ENCODE assay signal across 8 cellular contexts in the genomic region with DNA sequence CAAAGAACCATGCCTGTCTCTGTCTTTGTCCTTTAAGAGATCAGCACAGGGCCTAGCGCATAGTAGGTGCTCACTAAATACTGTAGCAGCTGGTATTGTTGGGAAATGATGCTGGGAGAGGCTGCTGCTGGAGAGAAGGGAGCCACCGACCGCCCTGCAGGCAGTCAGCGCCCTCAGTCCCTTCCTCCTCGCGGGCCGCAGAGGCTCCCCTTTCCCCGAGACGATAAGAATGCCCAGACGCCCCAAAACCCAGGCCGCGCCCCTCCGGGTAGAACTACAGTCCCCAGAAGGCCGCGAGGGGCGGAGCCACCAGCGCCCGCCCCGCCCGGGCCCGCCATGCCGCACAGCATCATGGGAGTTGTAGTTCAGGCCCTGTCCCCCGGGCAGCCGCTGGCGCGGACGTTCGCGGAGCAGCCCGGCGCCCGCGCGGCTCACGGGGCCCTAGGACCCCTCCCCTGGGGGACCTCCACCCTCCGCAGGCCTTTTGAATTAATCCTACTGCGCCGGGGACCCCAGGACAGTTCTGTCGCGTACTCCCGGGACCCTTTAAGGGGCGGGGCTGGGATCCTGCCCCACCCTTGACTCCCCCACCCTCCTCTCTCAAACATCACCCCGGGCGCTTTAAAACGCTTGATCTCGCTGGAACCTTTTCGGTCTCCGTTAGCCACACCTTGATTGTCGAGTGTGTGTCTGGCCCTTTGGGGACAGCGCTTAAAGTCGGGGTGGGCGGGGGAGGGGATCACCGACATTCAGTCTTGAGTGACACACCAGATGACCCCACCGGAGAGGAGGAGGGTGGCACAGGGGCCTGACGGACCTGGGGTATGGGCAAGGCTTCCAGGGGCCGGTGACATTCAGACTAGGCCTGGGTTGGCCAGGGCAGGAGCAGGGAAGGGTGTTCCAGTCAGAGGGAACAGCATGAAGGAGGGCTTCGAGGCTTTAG. TPM values are rescaled to one million over a fixed set of nuclear protein-coding genes. Genes with fewer than 3 reads are reported as not detected.
DNase-seq lines count a peak whose midpoint lies in the region; ATAC-seq and TF ChIP-seq lines count a peak whose summit lies in the region.

No MANE protein-coding gene starts in this region.

- peak overlapping the region; percentile 52 for H3K4me3 ChIP-seq in BJ (ENCODE audit: low read depth, low read length)

- peaks cover 7% of the 10 kb centered on the region for H3K4me1 ChIP-seq in foreskin keratinocyte

- CTCF ChIA-PET in BJ (lab: Yijun Ruan, JAX) = no interaction called here

- no peak for TF ChIP-seq CTCF in BJ (IDR thresholded peaks at IDR 0.05; ENCODE audit: insufficient read depth, low read depth, low read length)
- no peak for TF ChIP-seq CTCF in foreskin keratinocyte (conservative IDR thresholded peaks at IDR 0.05)
- no peak for TF ChIP-seq CTCF in neural crest cell (conservative IDR thresholded peaks at IDR 0.05)

- no peak for DNase-seq in BJ (ENCODE audit: low read depth)
- DNase-seq in HT-29 (ENCODE audit: low spot score) = peak; percentile 75
- DNase-seq in SHP77 treated with DMSO at 0.1 percent for 48 hours (lab: John Stamatoyannopoulos, UW) = peak; percentile 3
- peak; percentile 96 for DNase-seq in activated effector memory CD4-positive, alpha-beta T cell treated with anti-CD3 and anti-CD28 coated beads, Interleukin-2, amount 50 U/mL, for 16 hours
- peak in 1 of 2 donors; percentile 63 for DNase-seq in foreskin keratinocyte
- peak; percentile 86 for DNase-seq in neural crest cell (ENCODE audit: low read depth, low spot score)

- no peaks in the 10 kb centered on the region for H3K36me3 Mint-ChIP-seq in neural crest cell (ENCODE audit: low read depth)
- peaks cover 3% of the 10 kb centered on the region for H3K36me3 Mint-ChIP-seq in stimulated activated naive CD8-positive, alpha-beta T cell treated with anti-CD3 and anti-CD28 coated beads, Interleukin-15, Interleukin-2, amounts not matched to agents 100 ng/mL and 50 ng/mL, for 24 hours (ENCODE audit: low read depth)

- H3K27me3 ChIP-seq in BJ (ENCODE audit: control insufficient read depth, insufficient read depth, low read length) = no peaks in the 10 kb centered on the region
- no peaks in the 10 kb centered on the region for H3K27me3 ChIP-seq in foreskin keratinocyte

- H3K36me3 ChIP-seq in BJ (ENCODE audit: control insufficient read depth, insufficient read depth, low read length) = no peaks in the 10 kb centered on the region

- peak overlapping the region; percentile 81 for H3K27ac Mint-ChIP-seq in neural crest cell (ENCODE audit: unreplicated experiment)
- H3K27ac Mint-ChIP-seq in stimulated activated naive CD8-positive, alpha-beta T cell treated with anti-CD3 and anti-CD28 coated beads, Interleukin-15, Interleukin-2, amounts not matched to agents 100 ng/mL and 50 ng/mL, for 24 hours = peak overlapping the region; percentile 61

- peak overlapping the region; percentile 56 for H3K27ac ChIP-seq in foreskin keratinocyte

- H3K27me3 Mint-ChIP-seq in neural crest cell (ENCODE audit: low read depth) = no peaks in the 10 kb centered on the region
- peaks cover 3% of the 10 kb centered on the region for H3K27me3 Mint-ChIP-seq in stimulated activated naive CD8-positive, alpha-beta T cell treated with anti-CD3 and anti-CD28 coated beads, Interleukin-15, Interleukin-2, amounts not matched to agents 100 ng/mL and 50 ng/mL, for 24 hours

- POLR2A ChIA-PET in BJ (lab: Charles Lee) = no interaction called here

- H3K4me3 Mint-ChIP-seq in neural crest cell = peak overlapping the region; percentile 79
- H3K4me3 Mint-ChIP-seq in stimulated activated naive CD8-positive, alpha-beta T cell treated with anti-CD3 and anti-CD28 coated beads, Interleukin-15, Interleukin-2, amounts not matched to agents 100 ng/mL and 50 ng/mL, for 24 hours = peak overlapping the region; percentile 76

- H3K4me1 Mint-ChIP-seq in neural crest cell = peaks cover 32% of the 10 kb centered on the region
- H3K4me1 Mint-ChIP-seq in stimulated activated naive CD8-positive, alpha-beta T cell treated with anti-CD3 and anti-CD28 coated beads, Interleukin-15, Interleukin-2, amounts not matched to agents 100 ng/mL and 50 ng/mL, for 24 hours (ENCODE audit: low read depth) = peaks cover 20% of the 10 kb centered on the region

- H3K9me3 Mint-ChIP-seq in neural crest cell = no peaks in the 10 kb centered on the region
- H3K9me3 Mint-ChIP-seq in stimulated activated naive CD8-positive, alpha-beta T cell treated with anti-CD3 and anti-CD28 coated beads, Interleukin-15, Interleukin-2, amounts not matched to agents 100 ng/mL and 50 ng/mL, for 24 hours = peaks cover 4% of the 10 kb centered on the region

- peak; percentile 90 for ATAC-seq in GM19351 (IDR thresholded peaks at IDR 0.05; ENCODE audit: unreplicated experiment)
- ATAC-seq in foreskin keratinocyte = peak; percentile 81

RNA-seq across cellular contexts. Expression of gene IER5L, which starts 24.8 kb away (rescaled TPM):
- 7.3 and 8.7 TPM in 2 replicates for polyA plus RNA-seq in BJ (2011; rRNA removed)
- 8.4 and 12.2 TPM in 2 replicates for polyA minus RNA-seq in BJ (2011; rRNA and poly(A)+ RNA removed)
- total RNA-seq in HT-29 (2014; rRNA removed; shearing (Covaris generic)) = 68.5 and 77.2 TPM in 2 replicates
- total RNA-seq in foreskin keratinocyte = 10.7 and 11.6 TPM in 2 replicates
- polyA plus RNA-seq in foreskin keratinocyte = 12.8 and 13.8 TPM in 2 replicates
- 19.1 and 19.9 TPM in 2 replicates for total RNA-seq in neural crest cell
